8 cellular contexts compared by ENCODE assay signal in the genomic region with DNA sequence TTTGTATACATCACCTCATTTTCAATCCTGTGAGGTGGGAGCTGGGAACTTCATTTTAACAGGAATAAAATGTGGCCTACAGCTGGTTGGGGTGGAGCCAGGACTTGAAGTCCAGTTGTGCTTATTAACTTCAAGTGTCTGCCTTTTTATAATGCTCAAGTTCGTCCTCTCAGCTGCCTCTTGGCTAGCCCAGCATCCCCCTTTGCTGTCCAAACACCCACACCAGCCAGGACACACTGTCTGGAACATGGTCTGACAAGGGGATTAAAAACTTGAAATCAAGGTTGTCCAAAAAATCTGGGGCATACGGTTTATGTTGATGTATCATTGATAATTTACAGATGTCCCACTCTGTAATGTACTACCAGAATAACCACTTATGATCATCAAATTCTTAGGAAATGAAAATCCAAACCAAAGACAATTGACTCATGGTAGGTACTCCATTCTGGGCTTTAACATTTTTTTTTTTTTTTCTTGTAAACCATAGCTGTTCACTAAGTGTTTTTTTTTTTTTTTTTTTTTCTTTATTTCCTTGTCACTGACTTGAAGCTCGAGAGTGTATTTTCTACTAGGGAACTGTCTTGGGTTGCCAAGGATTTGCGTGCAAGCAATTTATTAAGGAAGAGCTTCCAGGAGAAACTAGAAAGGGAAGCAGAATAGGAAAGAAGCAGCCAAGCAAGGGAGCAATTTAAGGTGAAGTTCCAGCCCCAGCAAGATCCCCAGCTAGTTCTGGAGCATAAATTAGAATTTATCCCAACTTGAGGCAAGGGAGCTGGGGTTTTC.
A peak's percentile ranks its signal among the peaks of the same experiment; 100 is the strongest.
DNase-seq lines count a peak whose midpoint lies in the region; ATAC-seq and TF ChIP-seq lines count a peak whose summit lies in the region.

No MANE protein-coding gene starts in this region.

- H3K27ac Mint-ChIP-seq in activated naive CD8-positive, alpha-beta T cell treated with anti-CD3 and anti-CD28 coated beads, Interleukin-2, amount 10 ng/mL, durations not matched to agents 7 days and 5 days = peak overlapping the region; percentile 88

- no peaks in the 10 kb centered on the region for H3K9me3 ChIP-seq in HUES48 (ENCODE audit: control insufficient read depth, insufficient read depth, low read length)
- H3K9me3 ChIP-seq in iPS-18a (ENCODE audit: control insufficient read depth, low read depth, low read length) = no peaks in the 10 kb centered on the region
- H3K9me3 ChIP-seq in spleen = peaks cover 0 to 6% (median 0%) of the 10 kb centered on the region in 8 donors

- DNase-seq in AG09309 (ENCODE audit: low read depth) (peak; percentile 48), spleen (no peak), T-helper 9 cell (no peak)
- no peak for DNase-seq in activated naive CD8-positive, alpha-beta T cell treated with anti-CD3 and anti-CD28 coated beads, Interleukin-2, amount 10 ng/mL, durations not matched to agents 7 days and 5 days
- DNase-seq in activated CD4-positive, alpha-beta T cell treated with anti-CD3 and anti-CD28 coated beads, Interleukin-2, amount 50 U/mL, for 4 hours = no peak

- peaks cover 23% of the 10 kb centered on the region for H3K36me3 Mint-ChIP-seq in activated naive CD8-positive, alpha-beta T cell treated with anti-CD3 and anti-CD28 coated beads, Interleukin-2, amount 10 ng/mL, durations not matched to agents 7 days and 5 days

- TF ChIP-seq CTCF in AG09309 (IDR thresholded peaks at IDR 0.05; ENCODE audit: control insufficient read depth, insufficient read depth, low read depth, low read length, missing control alignments) (no peak), spleen (IDR thresholded peaks at IDR 0.05 in 8 of 11, conservative IDR thresholded peaks at IDR 0.05 in 3 of 11) (no peak)

- H3K9me3 Mint-ChIP-seq in activated naive CD8-positive, alpha-beta T cell treated with anti-CD3 and anti-CD28 coated beads, Interleukin-2, amount 10 ng/mL, durations not matched to agents 7 days and 5 days = peaks cover 13% of the 10 kb centered on the region

- peak overlapping the region; percentile 71 for H3K4me3 Mint-ChIP-seq in activated naive CD8-positive, alpha-beta T cell treated with anti-CD3 and anti-CD28 coated beads, Interleukin-2, amount 10 ng/mL, durations not matched to agents 7 days and 5 days

- H3K27me3 ChIP-seq in HUES48 (ENCODE audit: control insufficient read depth, insufficient read depth, low read length) (peaks cover 29% of the 10 kb centered on the region), iPS-18a (ENCODE audit: control insufficient read depth, insufficient read depth, low read length) (peaks cover 28% of the 10 kb centered on the region), spleen (replicated peaks in 1 of 7) (no peaks in the 10 kb centered on the region)

- POLR2A ChIA-PET in activated naive CD8-positive, alpha-beta T cell treated with anti-CD3 and anti-CD28 coated beads, Interleukin-2, amount 10 ng/mL, durations not matched to agents 7 days and 5 days (lab: Charles Lee) = interaction anchor here (0.6 to 2.8 kb wide), 6 partner anchors 19 to 169 kb away, joined by 3 to 10 read pairs (median 4); no protein-coding TSS in a partner anchor

- H3K27me3 Mint-ChIP-seq in activated naive CD8-positive, alpha-beta T cell treated with anti-CD3 and anti-CD28 coated beads, Interleukin-2, amount 10 ng/mL, durations not matched to agents 7 days and 5 days = no peaks in the 10 kb centered on the region

- no peak for TF ChIP-seq POLR2A in spleen (IDR thresholded peaks at IDR 0.05)

- peak overlapping the region; percentile 52; the same call in 1 of the 2 replicates for H3K9ac ChIP-seq in HUES48 (ENCODE audit: low read depth, low read length)
- peak overlapping the region; percentile 38 for H3K9ac ChIP-seq in iPS-18a (ENCODE audit: low read length)

- H3K4me1 Mint-ChIP-seq in activated naive CD8-positive, alpha-beta T cell treated with anti-CD3 and anti-CD28 coated beads, Interleukin-2, amount 10 ng/mL, durations not matched to agents 7 days and 5 days = peaks cover 31% of the 10 kb centered on the region

- 67 to 85% (median 78%) methylated on average over 4 of the region's 4 CpGs for WGBS in spleen, 5 donors

- peak overlapping the region; percentile 70 for H3K4me3 ChIP-seq in AG09309 (ENCODE audit: control insufficient read depth, low read depth, low read length)
- peak overlapping the region; percentile 42 for H3K4me3 ChIP-seq in HUES48 (ENCODE audit: low read depth, low read length)
- H3K4me3 ChIP-seq in iPS-18a (ENCODE audit: low read length) = peak overlapping the region; percentile 28
- H3K4me3 ChIP-seq in spleen = peak overlapping the region in 6 of 8 donors; percentile 52 to 81 (median 72)

- no peak for ATAC-seq in activated naive CD8-positive, alpha-beta T cell treated with anti-CD3 and anti-CD28 coated beads, Interleukin-2, amount 10 ng/mL, durations not matched to agents 7 days and 5 days (ENCODE audit: low read depth)
- no peak for ATAC-seq in HG03159 (IDR thresholded peaks at IDR 0.05; ENCODE audit: unreplicated experiment)

- intact Hi-C loops in spleen (cut with DNase I; ENCODE audit: low total_unique reads) = no loop called here

- H3K36me3 ChIP-seq in HUES48 (ENCODE audit: control insufficient read depth, insufficient read depth, low read length) (no peaks in the 10 kb centered on the region), iPS-18a (ENCODE audit: control insufficient read depth, low read depth, low read length) (no peaks in the 10 kb centered on the region), spleen (no peaks in the 10 kb centered on the region)

- H3K27ac ChIP-seq in HUES48 (ENCODE audit: low read depth, low read length) = no peak overlapping the region
- no peak overlapping the region for H3K27ac ChIP-seq in iPS-18a (ENCODE audit: low read length)
- H3K27ac ChIP-seq in spleen = peak overlapping the region in 7 of 8 donors; percentile 67 to 88 (median 72)

- H3K4me1 ChIP-seq in HUES48 (ENCODE audit: control insufficient read depth, insufficient read depth, low read length) (peaks cover 14% of the 10 kb centered on the region), iPS-18a (ENCODE audit: control insufficient read depth, low read depth, low read length) (peaks cover 13% of the 10 kb centered on the region), spleen (peaks cover 13 to 31% (median 26%) of the 10 kb centered on the region in 6 donors)

Comparison
In these comparisons a context has a peak if more than half of its experiments do, and no peak if none do; other contexts are left out.
1. H3K27ac ChIP-seq: peak in spleen (7 of 8); none in HUES48 (single experiment) and iPS-18a (single experiment).
2. Peak in every context shown above with its lines, with median percentiles within 50 percentile points of each other: H3K4me3 ChIP-seq.